1 cellular context compared by ENCODE assay signal in genomic region chr20:346033-346639, GRCh38.
A peak's percentile ranks its signal among the peaks of the same experiment; 100 is the strongest.
TF ChIP-seq lines count a peak whose summit lies in the region.

No MANE protein-coding gene starts in this region.

TF ChIP-seq in HepG2, 621 proteins besides CTCF, POLR2A, EP300 and RAD21 (continued from another document):
- TF ChIP-seq ARID4A (CRISPR knock-in tag; IDR thresholded peaks at IDR 0.05; ENCODE audit: borderline replicate concordance), result no peak
- no peak for TF ChIP-seq NR2F6 (IDR thresholded peaks at IDR 0.05)
- no peak for TF ChIP-seq NR2F6 (CRISPR knock-in tag; IDR thresholded peaks at IDR 0.05)
- TF ChIP-seq ZNF12 (CRISPR knock-in tag; IDR thresholded peaks at IDR 0.05), result 0 out of 2 replicates have a peak, but pooled peaks have one; percentile 21
- 0 out of 2 replicates have a peak, but pooled peaks have one; percentile 1 for TF ChIP-seq ZBTB38 (CRISPR knock-in tag; IDR thresholded peaks at IDR 0.05)
- TF ChIP-seq ZNF121 (CRISPR knock-in tag; IDR thresholded peaks at IDR 0.05), result 0 out of 2 replicates have a peak, but pooled peaks have one; percentile 7
